ENCODE assay signal across 1 cellular context in the genomic region with DNA sequence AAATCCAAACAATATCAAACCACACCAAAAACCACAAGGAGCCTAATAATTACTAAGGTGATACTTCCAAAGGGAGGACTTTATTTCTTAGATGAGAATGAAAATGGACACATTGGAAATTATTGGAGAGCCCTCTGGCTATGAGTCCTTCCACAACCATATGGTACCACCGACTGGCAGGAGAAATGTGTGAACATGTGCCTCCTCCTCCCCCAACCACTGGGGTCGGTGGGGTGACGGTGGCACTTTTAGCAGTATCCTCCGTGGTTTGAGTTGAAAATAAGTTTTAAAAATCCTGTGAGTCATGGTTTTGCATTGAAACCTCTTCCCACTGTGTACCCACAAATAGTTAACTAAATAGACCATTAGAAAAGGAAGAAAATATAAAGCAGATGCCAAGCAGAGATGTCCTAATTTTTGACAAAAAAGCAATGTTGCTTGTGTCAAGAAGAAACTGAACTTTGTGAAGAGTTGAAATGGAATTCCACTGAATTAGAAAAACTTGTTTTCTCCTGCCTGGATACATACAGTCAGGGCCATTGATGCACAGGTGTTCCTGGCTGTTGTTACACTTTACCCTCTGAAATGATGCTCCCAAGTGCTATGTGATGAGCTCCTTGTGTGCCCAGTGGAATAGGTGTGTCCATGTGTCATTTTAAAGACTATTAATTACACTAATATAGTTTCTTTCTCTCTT.
TF ChIP-seq lines count a peak whose summit lies in the region.

No MANE protein-coding gene starts in this region.

TF ChIP-seq in endothelial cell of umbilical vein, 7 proteins besides CTCF, POLR2A, EP300 and RAD21:
- TF ChIP-seq POLR2AphosphoS5 (IDR thresholded peaks at IDR 0.05; ENCODE audit: insufficient read depth, low read depth, low read length) (peak; percentile 74), GATA2 (IDR thresholded peaks at IDR 0.05; ENCODE audit: insufficient read depth, insufficient read length, low read depth, low read length) (no peak)
